14 cellular contexts compared by ENCODE assay signal in genomic region chr6:154223296-154223695, GRCh38.
DNase-seq lines count a peak whose midpoint lies in the region; ATAC-seq and TF ChIP-seq lines count a peak whose summit lies in the region.
"Had no signal": no experiment of that assay in that cellular context is flagged by ENCODE, and none has a peak within 500 bp of the region (broad histone marks: within the 10 kb centered on the region; RNA-seq: fewer than 3 reads in every experiment).

No MANE protein-coding gene starts in this region.

- H3K27ac Mint-ChIP-seq in activated CD8-positive, alpha-beta T cell treated with anti-CD3 and anti-CD28 coated beads for 36 hours: peak overlapping the region; percentile 68
- H3K27ac Mint-ChIP-seq in activated CD8-positive, alpha-beta T cell treated with anti-CD3 and anti-CD28 coated beads, Interleukin-2, amount 10 ng/mL, durations not matched to agents 7 days and 5 days: no peak overlapping the region
- H3K27ac Mint-ChIP-seq in CD4-positive, alpha-beta memory T cell: peak overlapping the region in 5 of 7 donors; percentile 22 to 68 (median 45)
- peak overlapping the region; percentile 15 for H3K27ac Mint-ChIP-seq in stimulated activated effector memory CD8-positive, alpha-beta T cell treated with anti-CD3 and anti-CD28 coated beads, Interleukin-12 subunit alpha, Interleukin-12 subunit beta, amount 100 ng/mL, for 72 hours

- H3K4me3 Mint-ChIP-seq in activated CD8-positive, alpha-beta T cell treated with anti-CD3 and anti-CD28 coated beads for 36 hours: no peak overlapping the region
- no peak overlapping the region for H3K4me3 Mint-ChIP-seq in activated CD8-positive, alpha-beta T cell treated with anti-CD3 and anti-CD28 coated beads, Interleukin-2, amount 10 ng/mL, durations not matched to agents 7 days and 5 days
- H3K4me3 Mint-ChIP-seq in CD4-positive, alpha-beta memory T cell: no peak overlapping the region
- H3K4me3 Mint-ChIP-seq in stimulated activated effector memory CD8-positive, alpha-beta T cell treated with anti-CD3 and anti-CD28 coated beads, Interleukin-12 subunit alpha, Interleukin-12 subunit beta, amount 100 ng/mL, for 72 hours: no peak overlapping the region
- H3K4me3 Mint-ChIP-seq: CD14-positive monocyte had no signal

- POLR2A ChIA-PET in activated CD8-positive, alpha-beta T cell treated with anti-CD3 and anti-CD28 coated beads for 36 hours (lab: Charles Lee): interaction anchor here (0.7 to 2.1 kb wide), 6 partner anchors 10 to 26 kb away, joined by 3 to 8 read pairs (median 4); no protein-coding TSS in a partner anchor
- POLR2A ChIA-PET in activated CD8-positive, alpha-beta T cell treated with anti-CD3 and anti-CD28 coated beads, Interleukin-2, amount 10 ng/mL, durations not matched to agents 7 days and 5 days (lab: Charles Lee): interaction anchor here (0.7 to 1.1 kb wide), 3 partner anchors 9 to 53 kb away, joined by 3 to 4 read pairs (median 4); no protein-coding TSS in a partner anchor
- POLR2A ChIA-PET in CD4-positive, alpha-beta memory T cell (lab: Charles Lee; ENCODE audit: partially characterized antibody): interaction anchor here (1.1 to 2.5 kb wide), 5 partner anchors 10 to 66 kb away, joined by 3 to 14 read pairs (median 10); no protein-coding TSS in a partner anchor

- H3K9me3 Mint-ChIP-seq in activated CD8-positive, alpha-beta T cell treated with anti-CD3 and anti-CD28 coated beads for 36 hours: peaks cover 4% of the 10 kb centered on the region
- H3K9me3 Mint-ChIP-seq in activated CD8-positive, alpha-beta T cell treated with anti-CD3 and anti-CD28 coated beads, Interleukin-2, amount 10 ng/mL, durations not matched to agents 7 days and 5 days (ENCODE audit: insufficient read depth): no peaks in the 10 kb centered on the region
- no peaks in the 10 kb centered on the region for H3K9me3 Mint-ChIP-seq in CD4-positive, alpha-beta memory T cell
- H3K9me3 Mint-ChIP-seq in stimulated activated effector memory CD8-positive, alpha-beta T cell treated with anti-CD3 and anti-CD28 coated beads, Interleukin-12 subunit alpha, Interleukin-12 subunit beta, amount 100 ng/mL, for 72 hours: no peaks in the 10 kb centered on the region
- H3K9me3 Mint-ChIP-seq: CD14-positive monocyte had no signal

- H3K27ac ChIP-seq in CD4-positive, alpha-beta memory T cell (ENCODE audit: low read depth, low read length): no peak overlapping the region
- H3K27ac ChIP-seq: Peyer's patch had no signal

- intact Hi-C loops in activated CD8-positive, alpha-beta T cell treated with anti-CD3 and anti-CD28 coated beads for 36 hours (cut with micrococcal nuclease): no loop called here
- intact Hi-C loops in CD4-positive, alpha-beta memory T cell (cut with micrococcal nuclease): no loop called here

- H3K4me3 ChIP-seq in CD4-positive, alpha-beta memory T cell (ENCODE audit: low read length in 2 of 2): no peak overlapping the region
- H3K4me3 ChIP-seq: Peyer's patch had no signal

- CTCF ChIA-PET in activated CD8-positive, alpha-beta T cell treated with anti-CD3 and anti-CD28 coated beads for 36 hours (lab: Charles Lee): interaction anchor here (0.7 to 2.4 kb wide), 12 partner anchors 11 to 65 kb away, joined by 3 to 13 read pairs (median 3); no protein-coding TSS in a partner anchor
- CTCF ChIA-PET in activated CD8-positive, alpha-beta T cell treated with anti-CD3 and anti-CD28 coated beads, Interleukin-2, amount 10 ng/mL, durations not matched to agents 7 days and 5 days (lab: Charles Lee): interaction anchor here (1.0 to 3.0 kb wide), 5 partner anchors 9 to 66 kb away, joined by 4 to 30 read pairs (median 10); no protein-coding TSS in a partner anchor
- CTCF ChIA-PET in CD4-positive, alpha-beta memory T cell (lab: Charles Lee; ENCODE audit: partially characterized antibody): interaction anchor here (1.3 to 2.8 kb wide), 4 partner anchors 12 to 54 kb away, joined by 3 to 16 read pairs (median 5); no protein-coding TSS in a partner anchor

- DNase-seq in activated CD8-positive, alpha-beta T cell treated with anti-CD3 and anti-CD28 coated beads for 36 hours: no peak
- DNase-seq in activated CD8-positive, alpha-beta T cell treated with anti-CD3 and anti-CD28 coated beads, Interleukin-2, amount 10 ng/mL, durations not matched to agents 7 days and 5 days: no peak
- no peak for DNase-seq in CD4-positive, alpha-beta memory T cell
- peak; percentile 54 for DNase-seq in cerebellar cortex (ENCODE audit: low spot score)
- no peak for DNase-seq in stimulated activated effector memory CD8-positive, alpha-beta T cell treated with anti-CD3 and anti-CD28 coated beads, Interleukin-12 subunit alpha, Interleukin-12 subunit beta, amount 100 ng/mL, for 72 hours (ENCODE audit: low spot score in 2 of 2)
- DNase-seq in SKM-1 treated with dmso at 0.1 percent for 144 hours (lab: John Stamatoyannopoulos, UW; ENCODE audit: unreplicated experiment): no peak
- DNase-seq in NCI-H146 treated with DMSO at 0.1 percent for 48 hours (lab: John Stamatoyannopoulos, UW; ENCODE audit: unreplicated experiment): no peak
- DNase-seq: KBM-7, NCI-H1092, NCI-H1694 treated with DMSO at 0.1 percent for 48 hours, Peyer's patch, Right ventricle myocardium superior had no signal

- no peaks in the 10 kb centered on the region for H3K27me3 ChIP-seq in CD4-positive, alpha-beta memory T cell (ENCODE audit: insufficient read depth, low read length)
- H3K27me3 ChIP-seq: Peyer's patch had no signal

- ATAC-seq in activated CD8-positive, alpha-beta T cell treated with anti-CD3 and anti-CD28 coated beads for 36 hours: peak; percentile 21
- no peak for ATAC-seq in activated CD8-positive, alpha-beta T cell treated with anti-CD3 and anti-CD28 coated beads, Interleukin-2, amount 10 ng/mL, durations not matched to agents 7 days and 5 days
- ATAC-seq in stimulated activated effector memory CD8-positive, alpha-beta T cell treated with anti-CD3 and anti-CD28 coated beads, Interleukin-12 subunit alpha, Interleukin-12 subunit beta, amount 100 ng/mL, for 72 hours: no peak
- no peak for ATAC-seq in GM21367 (IDR thresholded peaks at IDR 0.05; ENCODE audit: unreplicated experiment)

- H3K4me1 Mint-ChIP-seq in activated CD8-positive, alpha-beta T cell treated with anti-CD3 and anti-CD28 coated beads for 36 hours (ENCODE audit: low read depth): peaks cover 79% of the 10 kb centered on the region
- H3K4me1 Mint-ChIP-seq in activated CD8-positive, alpha-beta T cell treated with anti-CD3 and anti-CD28 coated beads, Interleukin-2, amount 10 ng/mL, durations not matched to agents 7 days and 5 days (ENCODE audit: low read depth): peaks cover 43% of the 10 kb centered on the region
- H3K4me1 Mint-ChIP-seq in CD4-positive, alpha-beta memory T cell: peaks cover 53 to 81% (median 69%) of the 10 kb centered on the region in 4 donors
- H3K4me1 Mint-ChIP-seq in stimulated activated effector memory CD8-positive, alpha-beta T cell treated with anti-CD3 and anti-CD28 coated beads, Interleukin-12 subunit alpha, Interleukin-12 subunit beta, amount 100 ng/mL, for 72 hours: peaks cover 56% of the 10 kb centered on the region

- H3K9me3 ChIP-seq in CD4-positive, alpha-beta memory T cell (ENCODE audit: control insufficient read depth in 1 of 2, low read length in 2 of 2): no peaks in the 10 kb centered on the region
- H3K9me3 ChIP-seq: Peyer's patch had no signal

- H3K36me3 ChIP-seq in CD4-positive, alpha-beta memory T cell (ENCODE audit: insufficient read depth, low read length): peaks cover 26% of the 10 kb centered on the region
- H3K36me3 ChIP-seq: Peyer's patch had no signal

- peaks cover 77% of the 10 kb centered on the region for H3K4me1 ChIP-seq in CD4-positive, alpha-beta memory T cell (ENCODE audit: insufficient read depth, low read length)
- H3K4me1 ChIP-seq: Peyer's patch had no signal

- H3K27me3 Mint-ChIP-seq in activated CD8-positive, alpha-beta T cell treated with anti-CD3 and anti-CD28 coated beads for 36 hours: no peaks in the 10 kb centered on the region
- H3K27me3 Mint-ChIP-seq in activated CD8-positive, alpha-beta T cell treated with anti-CD3 and anti-CD28 coated beads, Interleukin-2, amount 10 ng/mL, durations not matched to agents 7 days and 5 days (ENCODE audit: low read depth): no peaks in the 10 kb centered on the region
- no peaks in the 10 kb centered on the region for H3K27me3 Mint-ChIP-seq in CD4-positive, alpha-beta memory T cell

- peaks cover 43% of the 10 kb centered on the region for H3K36me3 Mint-ChIP-seq in activated CD8-positive, alpha-beta T cell treated with anti-CD3 and anti-CD28 coated beads for 36 hours (ENCODE audit: low read depth)
- H3K36me3 Mint-ChIP-seq in activated CD8-positive, alpha-beta T cell treated with anti-CD3 and anti-CD28 coated beads, Interleukin-2, amount 10 ng/mL, durations not matched to agents 7 days and 5 days (ENCODE audit: low read depth): peaks cover 44% of the 10 kb centered on the region
- H3K36me3 Mint-ChIP-seq in CD4-positive, alpha-beta memory T cell: peaks cover 52 to 53% of the 10 kb centered on the region in 2 donors
- H3K36me3 Mint-ChIP-seq in stimulated activated effector memory CD8-positive, alpha-beta T cell treated with anti-CD3 and anti-CD28 coated beads, Interleukin-12 subunit alpha, Interleukin-12 subunit beta, amount 100 ng/mL, for 72 hours: peaks cover 55% of the 10 kb centered on the region

- no peak for TF ChIP-seq CTCF in activated CD8-positive, alpha-beta T cell treated with anti-CD3 and anti-CD28 coated beads for 36 hours (IDR thresholded peaks at IDR 0.05)
